Comparison of ENCODE assay signal across 1 cellular context in the genomic region with DNA sequence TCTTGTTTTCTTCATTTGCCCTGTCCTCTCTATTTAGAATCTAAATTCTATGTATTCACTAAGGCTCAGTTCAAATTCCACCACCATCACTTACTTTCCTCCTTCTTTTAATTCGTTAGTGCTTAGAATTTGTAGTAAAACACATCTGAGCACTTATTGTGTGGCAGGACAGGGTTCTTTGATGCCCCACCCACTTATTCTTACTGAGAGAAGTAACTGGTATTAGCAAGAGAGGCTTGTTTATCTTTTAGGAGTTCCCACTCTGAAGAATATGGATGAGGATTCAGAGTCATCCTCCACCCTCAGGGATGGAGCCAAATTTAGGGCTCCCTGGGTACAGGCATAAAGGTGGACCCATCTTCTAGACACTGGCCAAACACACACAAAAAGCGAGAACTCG.
TF ChIP-seq lines count a peak whose summit lies in the region.

No MANE protein-coding gene starts in this region.

TF ChIP-seq in HepG2, 621 proteins besides CTCF, POLR2A, EP300 and RAD21:
- TF ChIP-seq ZNF737 (CRISPR knock-in tag; IDR thresholded peaks at IDR 0.05; ENCODE audit: borderline replicate concordance), result no peak
- no peak for TF ChIP-seq BCL6 (CRISPR knock-in tag; IDR thresholded peaks at IDR 0.05)
